In genomic region chr7:1287629-1288225, GRCh38 we compare ENCODE assay signal across 28 cellular contexts. TPM values are rescaled to one million over a fixed set of nuclear protein-coding genes. Genes with fewer than 3 reads are reported as not detected.
A peak's percentile ranks its signal among the peaks of the same experiment; 100 is the strongest.
DNase-seq lines count a peak whose midpoint lies in the region; ATAC-seq and TF ChIP-seq lines count a peak whose summit lies in the region.
"Had no signal": no experiment of that assay in that cellular context is flagged by ENCODE, and none has a peak within 500 bp of the region (broad histone marks: within the 10 kb centered on the region; RNA-seq: fewer than 3 reads in every experiment).

No MANE protein-coding gene starts in this region.

- in situ Hi-C loops in GM13976 (cut with MboI; ENCODE audit: low sequenced_read_pairs, unreplicated experiment), result no loop called here

- DNase-seq in natural killer cell treated with Interleukin-12 subunit alpha and Interleukin-12 subunit beta and Interleukin-15 and Interleukin-18, amount 100 ng/mL, for 72 hours (ENCODE audit: low spot score), result peak; percentile 37
- DNase-seq in natural killer cell (no peak), endodermal cell (no peak), mucosa of descending colon (peak in 2 of 3 donors; percentile 11 to 40), aorta (peak; percentile 36 to 63), GM13976 (ENCODE audit: low spot score) (no peak), DMS153 (lab: John Stamatoyannopoulos, UW) (no peak), CD1c-positive myeloid dendritic cell (ENCODE audit: extremely low spot score) (no peak)
- DNase-seq: Caco-2; CD8-positive, alpha-beta T cell; DND-41; GOT3; HFFc6; KBM-7; MV-4-11; NCI-H1105; NCI-H146; NCI-H1930; NCI-H2107; NCI-H446 treated with DMSO at 0.1 percent for 48 hours; NCI-H526; NCI-H82; SIG-M5 had no signal

- no peaks in the 10 kb centered on the region for H3K27me3 Mint-ChIP-seq in natural killer cell treated with Interleukin-12 subunit alpha and Interleukin-12 subunit beta and Interleukin-15 and Interleukin-18, amount 100 ng/mL, for 72 hours
- H3K27me3 Mint-ChIP-seq in natural killer cell (ENCODE audit: low read depth in 2 of 2) (no peaks in the 10 kb centered on the region), endodermal cell (ENCODE audit: insufficient read depth) (peaks cover 4% of the 10 kb centered on the region)

- H3K9ac ChIP-seq in endodermal cell (ENCODE audit: extremely low read depth, low read length, poor library complexity, severe bottlenecking), result no peak overlapping the region

- no peaks in the 10 kb centered on the region for H3K36me3 Mint-ChIP-seq in natural killer cell treated with Interleukin-12 subunit alpha and Interleukin-12 subunit beta and Interleukin-15 and Interleukin-18, amount 100 ng/mL, for 72 hours
- H3K36me3 Mint-ChIP-seq in natural killer cell, result no peaks in the 10 kb centered on the region
- H3K36me3 Mint-ChIP-seq in endodermal cell (ENCODE audit: low read depth), result no peaks in the 10 kb centered on the region
- H3K36me3 Mint-ChIP-seq: CD8-positive, alpha-beta T cell had no signal

- H3K27ac Mint-ChIP-seq in natural killer cell treated with Interleukin-12 subunit alpha and Interleukin-12 subunit beta and Interleukin-15 and Interleukin-18, amount 100 ng/mL, for 72 hours, result no peak overlapping the region
- no peak overlapping the region for H3K27ac Mint-ChIP-seq in natural killer cell
- no peak overlapping the region for H3K27ac Mint-ChIP-seq in endodermal cell
- H3K27ac Mint-ChIP-seq: CD8-positive, alpha-beta T cell; HFFc6 had no signal

- no peak for ATAC-seq in natural killer cell treated with Interleukin-12 subunit alpha and Interleukin-12 subunit beta and Interleukin-15 and Interleukin-18, amount 100 ng/mL, for 72 hours
- ATAC-seq in natural killer cell, result no peak
- ATAC-seq in mucosa of descending colon, result no peak
- ATAC-seq in aorta (ENCODE audit: low FRiP score), result no peak
- ATAC-seq: CD8-positive, alpha-beta T cell had no signal

- H3K4me1 ChIP-seq in endodermal cell (ENCODE audit: control insufficient read depth, insufficient read depth, low read length) (no peaks in the 10 kb centered on the region), mucosa of descending colon (ENCODE audit: low read depth) (no peaks in the 10 kb centered on the region), aorta (ENCODE audit: control insufficient read depth in 1 of 2, insufficient read depth in 2 of 2, low read length in 2 of 2) (no peaks in the 10 kb centered on the region)

- no peaks in the 10 kb centered on the region for H3K9me3 ChIP-seq in endodermal cell (ENCODE audit: control insufficient read depth, low read length)
- no peaks in the 10 kb centered on the region for H3K9me3 ChIP-seq in mucosa of descending colon
- H3K9me3 ChIP-seq in aorta (ENCODE audit: control insufficient read depth, low read length), result no peaks in the 10 kb centered on the region
- H3K9me3 ChIP-seq: Caco-2, HAP-1 had no signal

- H3K27me3 ChIP-seq in endodermal cell (ENCODE audit: control insufficient read depth, insufficient read depth, low read length, poor library complexity, severe bottlenecking), result peaks cover 30% of the 10 kb centered on the region
- no peaks in the 10 kb centered on the region for H3K27me3 ChIP-seq in aorta (ENCODE audit: control insufficient read depth in 1 of 2, insufficient read depth in 2 of 2, low read length in 1 of 2)

- H3K4me3 Mint-ChIP-seq in natural killer cell treated with Interleukin-12 subunit alpha and Interleukin-12 subunit beta and Interleukin-15 and Interleukin-18, amount 100 ng/mL, for 72 hours, result no peak overlapping the region
- no peak overlapping the region for H3K4me3 Mint-ChIP-seq in natural killer cell
- no peak overlapping the region for H3K4me3 Mint-ChIP-seq in endodermal cell
- H3K4me3 Mint-ChIP-seq: CD8-positive, alpha-beta T cell; HFFc6 had no signal

- peaks cover 0 to 9% of the 10 kb centered on the region in 2 donors for H3K4me1 Mint-ChIP-seq in natural killer cell treated with Interleukin-12 subunit alpha and Interleukin-12 subunit beta and Interleukin-15 and Interleukin-18, amount 100 ng/mL, for 72 hours (ENCODE audit: low read depth in 2 of 2)
- H3K4me1 Mint-ChIP-seq in natural killer cell, result peaks cover 0 to 18% of the 10 kb centered on the region in 2 donors
- H3K4me1 Mint-ChIP-seq in endodermal cell, result no peaks in the 10 kb centered on the region

- 85 to 90% methylated on average over 10 to 22 of the region's 22 CpGs for WGBS in endodermal cell (ENCODE audit: insufficient coverage in 1 of 2, insufficient read length in 1 of 2), 2 experiments
- WGBS in aorta, 2 donors, result 63 to 67% methylated on average over 22 of the region's 22 CpGs

- TF ChIP-seq CTCF in natural killer cell (IDR thresholded peaks at IDR 0.05) (no peak), endodermal cell (conservative IDR thresholded peaks at IDR 0.05) (no peak), mucosa of descending colon (IDR thresholded peaks at IDR 0.05) (no peak), GM13976 (IDR thresholded peaks at IDR 0.05; ENCODE audit: borderline replicate concordance, control extremely low read depth, extremely low read depth, insufficient read depth, missing control alignments) (no peak)

- H3K36me3 ChIP-seq in endodermal cell (ENCODE audit: control insufficient read depth, insufficient read depth, low read length), result no peaks in the 10 kb centered on the region
- no peaks in the 10 kb centered on the region for H3K36me3 ChIP-seq in mucosa of descending colon (ENCODE audit: low read depth)
- no peaks in the 10 kb centered on the region for H3K36me3 ChIP-seq in aorta (ENCODE audit: control insufficient read depth in 1 of 2, insufficient read depth in 2 of 2, low read length in 1 of 2)
- H3K36me3 ChIP-seq: HAP-1 had no signal

- H3K4me3 ChIP-seq in endodermal cell (ENCODE audit: low read length) (no peak overlapping the region), mucosa of descending colon (no peak overlapping the region), aorta (ENCODE audit: low read length in 2 of 2) (no peak overlapping the region)
- H3K4me3 ChIP-seq: HAP-1, SK-N-MC had no signal

- peak overlapping the region; percentile 93 for H3K27ac ChIP-seq in endodermal cell (ENCODE audit: low read depth, low read length)
- H3K27ac ChIP-seq in aorta (ENCODE audit: low read depth in 1 of 2, low read length in 2 of 2), result no peak overlapping the region
- H3K27ac ChIP-seq: RWPE1, SK-N-MC had no signal

- intact Hi-C loops in natural killer cell (cut with micrococcal nuclease) (no loop called here), mucosa of descending colon (cut with DNase I, micrococcal nuclease) (no loop called here), aorta (cut with DNase I) (no loop called here)

- H3K9me3 Mint-ChIP-seq in natural killer cell treated with Interleukin-12 subunit alpha and Interleukin-12 subunit beta and Interleukin-15 and Interleukin-18, amount 100 ng/mL, for 72 hours, result no peaks in the 10 kb centered on the region
- no peaks in the 10 kb centered on the region for H3K9me3 Mint-ChIP-seq in natural killer cell
- no peaks in the 10 kb centered on the region for H3K9me3 Mint-ChIP-seq in endodermal cell
- H3K9me3 Mint-ChIP-seq: CD8-positive, alpha-beta T cell; HFFc6 had no signal

RNA-seq across cellular contexts. Expression of gene UNCX, which starts 55.1 kb away (rescaled TPM):
- not detected for total RNA-seq in natural killer cell treated with Interleukin-12 subunit alpha and Interleukin-12 subunit beta and Interleukin-15 and Interleukin-18, amount 100 ng/mL, for 72 hours
- total RNA-seq in natural killer cell (not detected), endodermal cell (under 1 TPM in 1 of 2 donors, not detected in 1; 0.13 TPM), mucosa of descending colon (not detected), aorta (not detected)
- polyA plus RNA-seq in endodermal cell (2013, experiment 1 of 2), result 15.6 TPM
- polyA plus RNA-seq in endodermal cell (2013, experiment 2 of 2), result 11.1 TPM
- polyA plus RNA-seq in aorta, result not detected
- total RNA-seq: Caco-2; CD8-positive, alpha-beta T cell; HFFc6; LHCN-M2; MCF 10A had no signal

Comparison
In these comparisons a context has a peak if more than half of its experiments do, and no peak if none do; other contexts are left out.
1. DNase-seq: peak in natural killer cell treated with Interleukin-12 subunit alpha and Interleukin-12 subunit beta and Interleukin-15 and Interleukin-18, amount 100 ng/mL, for 72 hours (single experiment), mucosa of descending colon (2 of 3) and aorta (2 of 2); none in natural killer cell (single experiment), endodermal cell (single experiment), GM13976 (single experiment), DMS153 (single experiment) and CD1c-positive myeloid dendritic cell (single experiment).